Comparison of ENCODE assay signal across 8 cellular contexts in genomic region chr12:121806556-121807308, GRCh38. TPM values are rescaled to one million over a fixed set of nuclear protein-coding genes. Genes with fewer than 3 reads are reported as not detected.
DNase-seq lines count a peak whose midpoint lies in the region; ATAC-seq and TF ChIP-seq lines count a peak whose summit lies in the region.

No MANE protein-coding gene starts in this region.

- H3K27ac ChIP-seq in 22Rv1 (peak overlapping the region; percentile 100), testis (peak overlapping the region in 1 of 2 donors; percentile 50)

- H3K9me3 ChIP-seq in adipocyte (ENCODE audit: control insufficient read depth, low read length) = no peaks in the 10 kb centered on the region
- no peaks in the 10 kb centered on the region for H3K9me3 ChIP-seq in testis

- H3K4me3 ChIP-seq in adipocyte (ENCODE audit: low read length) (peak overlapping the region; percentile 88), testis (peak overlapping the region; percentile 83 to 87)

- ATAC-seq in GM21619 (IDR thresholded peaks at IDR 0.05; ENCODE audit: unreplicated experiment) = no peak

- no peaks in the 10 kb centered on the region for H3K27me3 ChIP-seq in adipocyte (replicated peaks; ENCODE audit: control insufficient read depth, insufficient read depth, low read length)
- H3K27me3 ChIP-seq in testis = no peaks in the 10 kb centered on the region

- no peak for TF ChIP-seq CTCF in 22Rv1 (IDR thresholded peaks at IDR 0.05)
- TF ChIP-seq CTCF in testis (IDR thresholded peaks at IDR 0.05) = no peak

- H3K9ac ChIP-seq in adipocyte (ENCODE audit: low read length) = peak overlapping the region; percentile 86

- DNase-seq in HCEC 1CT (peak; percentile 27), adipocyte (ENCODE audit: low read depth) (peak; percentile 62), left kidney (ENCODE audit: low read depth, low spot score) (peak; percentile 62), testis (no peak), amniotic stem cell (lab: John Stamatoyannopoulos, UW) (no peak), NCI-H1694 treated with DMSO at 0.1 percent for 48 hours (lab: John Stamatoyannopoulos, UW) (no peak)

- 32 to 52% methylated on average over 11 to 19 of the region's 19 CpGs for WGBS in testis, 2 donors

- H3K36me3 ChIP-seq in adipocyte (ENCODE audit: control insufficient read depth, insufficient read depth, low read length, severe bottlenecking) (peaks cover 34% of the 10 kb centered on the region), testis (ENCODE audit: low read depth, missing control alignments) (no peaks in the 10 kb centered on the region)

- intact Hi-C loops in testis (cut with DNase I; ENCODE audit: low total_unique reads) = no loop called here

- H3K4me1 ChIP-seq in adipocyte (ENCODE audit: control insufficient read depth, insufficient read depth, low read length) (peaks cover 29% of the 10 kb centered on the region), testis (peaks cover 35% of the 10 kb centered on the region)

- TF ChIP-seq POLR2A in testis (IDR thresholded peaks at IDR 0.05) = no peak

RNA-seq across cellular contexts. Expression of gene SETD1B, which starts 2.9 kb away (rescaled TPM):
- total RNA-seq in testis = 10 to 100 TPM; 23.1 to 23.3 TPM
- 18.9 TPM for polyA plus RNA-seq in testis (ENCODE audit: insufficient read depth, low read depth, low replicate concordance)

RNA-seq across cellular contexts. Expression of gene RHOF, which starts 13.2 kb away (rescaled TPM):
- 10 to 100 TPM; 18.0 to 20.5 TPM for total RNA-seq in testis
- polyA plus RNA-seq in testis (ENCODE audit: insufficient read depth, low read depth, low replicate concordance) = 16.9 TPM

RNA-seq across cellular contexts. Expression of gene HPD, which starts 51.9 kb away (rescaled TPM):
- total RNA-seq in testis = 10 to 100 TPM in 1 of 2 donors, 1 to 10 TPM in 1; 5.9 to 10.6 TPM
- 11.6 TPM for polyA plus RNA-seq in testis (ENCODE audit: insufficient read depth, low read depth, low replicate concordance)

Comparison
In these comparisons a context has a peak if more than half of its experiments do, and no peak if none do; other contexts are left out.
1. DNase-seq: peak in HCEC 1CT (single experiment), adipocyte (single experiment) and left kidney (single experiment); none in testis (single experiment), amniotic stem cell (single experiment) and NCI-H1694 treated with DMSO at 0.1 percent for 48 hours (single experiment).